ENCODE assay signal across 21 cellular contexts in genomic region chr4:37991623-37992410, GRCh38. TPM values are rescaled to one million over a fixed set of nuclear protein-coding genes. Genes with fewer than 3 reads are reported as not detected.
A peak's percentile ranks its signal among the peaks of the same experiment; 100 is the strongest.
DNase-seq lines count a peak whose midpoint lies in the region; ATAC-seq and TF ChIP-seq lines count a peak whose summit lies in the region.
"Had no signal": no experiment of that assay in that cellular context is flagged by ENCODE, and none has a peak within 500 bp of the region (broad histone marks: within the 10 kb centered on the region; RNA-seq: fewer than 3 reads in every experiment).

No MANE protein-coding gene starts in this region.

- H3K27ac Mint-ChIP-seq in dendritic cell treated with granulocyte-macrophage colony-stimulating factor and Interleukin-4, amounts not matched to agents 40 ng/mL and 50 ng/mL, for 4 days: peak overlapping the region; percentile 93
- peak overlapping the region; percentile 93 for H3K27ac Mint-ChIP-seq in type B pancreatic cell
- H3K27ac Mint-ChIP-seq: activated CD8-positive, alpha-beta memory T cell treated with anti-CD3 and anti-CD28 coated beads, Interleukin-2, amount 10 ng/mL, durations not matched to agents 7 days and 5 days had no signal

- H3K27me3 Mint-ChIP-seq in dendritic cell treated with granulocyte-macrophage colony-stimulating factor and Interleukin-4, amounts not matched to agents 40 ng/mL and 50 ng/mL, for 4 days: no peaks in the 10 kb centered on the region
- no peaks in the 10 kb centered on the region for H3K27me3 Mint-ChIP-seq in type B pancreatic cell
- H3K27me3 Mint-ChIP-seq: activated CD8-positive, alpha-beta memory T cell treated with anti-CD3 and anti-CD28 coated beads, Interleukin-2, amount 10 ng/mL, durations not matched to agents 7 days and 5 days had no signal

- H3K36me3 ChIP-seq in cardiac muscle cell: no peaks in the 10 kb centered on the region
- H3K36me3 ChIP-seq in parathyroid adenoma (ENCODE audit: control insufficient read depth, insufficient read depth, low read length): no peaks in the 10 kb centered on the region
- H3K36me3 ChIP-seq: lower lobe of right lung had no signal

- H3K36me3 Mint-ChIP-seq in dendritic cell treated with granulocyte-macrophage colony-stimulating factor and Interleukin-4, amounts not matched to agents 40 ng/mL and 50 ng/mL, for 4 days (ENCODE audit: low read depth): peaks cover 34% of the 10 kb centered on the region
- H3K36me3 Mint-ChIP-seq in type B pancreatic cell: peaks cover 8% of the 10 kb centered on the region
- H3K36me3 Mint-ChIP-seq: activated CD8-positive, alpha-beta memory T cell treated with anti-CD3 and anti-CD28 coated beads, Interleukin-2, amount 10 ng/mL, durations not matched to agents 7 days and 5 days had no signal

- no peak for ATAC-seq in HG02840 (IDR thresholded peaks at IDR 0.05; ENCODE audit: low FRiP score, unreplicated experiment)
- ATAC-seq: activated CD4-positive, CD25-positive, alpha-beta regulatory T cell treated with anti-CD3 and anti-CD28 coated beads, Interleukin-2, amount 50 U/mL, for 24 hours; activated CD8-positive, alpha-beta memory T cell treated with anti-CD3 and anti-CD28 coated beads, Interleukin-2, amount 10 ng/mL, durations not matched to agents 7 days and 5 days; lower lobe of right lung had no signal

- intact Hi-C loops in cardiac septum (cut with DNase I): no loop called here
- intact Hi-C loops in dendritic cell treated with granulocyte-macrophage colony-stimulating factor and Interleukin-4, amounts not matched to agents 40 ng/mL and 50 ng/mL, for 4 days (cut with micrococcal nuclease): no loop called here

- peaks cover 62% of the 10 kb centered on the region for H3K4me1 Mint-ChIP-seq in dendritic cell treated with granulocyte-macrophage colony-stimulating factor and Interleukin-4, amounts not matched to agents 40 ng/mL and 50 ng/mL, for 4 days (ENCODE audit: low read depth)
- peaks cover 55% of the 10 kb centered on the region for H3K4me1 Mint-ChIP-seq in type B pancreatic cell (ENCODE audit: unreplicated experiment)

- H3K9me3 ChIP-seq in cardiac muscle cell (ENCODE audit: low read depth) (no peaks in the 10 kb centered on the region), parathyroid adenoma (ENCODE audit: control insufficient read depth, low read length) (no peaks in the 10 kb centered on the region)
- H3K9me3 ChIP-seq: lower lobe of right lung had no signal

- H3K27ac ChIP-seq in cardiac muscle cell: peak overlapping the region; percentile 80
- peak overlapping the region; percentile 96 for H3K27ac ChIP-seq in parathyroid adenoma

- H3K4me2 ChIP-seq in parathyroid adenoma (ENCODE audit: low read length): no peak overlapping the region

- TF ChIP-seq CTCF in cardiac muscle cell (IDR thresholded peaks at IDR 0.05; ENCODE audit: low read depth, low read length) (no peak), parathyroid adenoma (IDR thresholded peaks at IDR 0.05) (no peak), type B pancreatic cell (conservative IDR thresholded peaks at IDR 0.05) (no peak)

- H2AFZ ChIP-seq in parathyroid adenoma: no peak overlapping the region

- H3K9ac ChIP-seq in parathyroid adenoma: no peak overlapping the region

- H3K4me3 ChIP-seq in cardiac muscle cell: no peak overlapping the region
- no peak overlapping the region for H3K4me3 ChIP-seq in parathyroid adenoma (ENCODE audit: low read depth, low read length)
- H3K4me3 ChIP-seq: lower lobe of right lung had no signal

- H3K79me2 ChIP-seq in parathyroid adenoma: peaks cover 23% of the 10 kb centered on the region

- H3K4me3 Mint-ChIP-seq in dendritic cell treated with granulocyte-macrophage colony-stimulating factor and Interleukin-4, amounts not matched to agents 40 ng/mL and 50 ng/mL, for 4 days: no peak overlapping the region
- peak overlapping the region; percentile 79 for H3K4me3 Mint-ChIP-seq in type B pancreatic cell
- H3K4me3 Mint-ChIP-seq: activated CD8-positive, alpha-beta memory T cell treated with anti-CD3 and anti-CD28 coated beads, Interleukin-2, amount 10 ng/mL, durations not matched to agents 7 days and 5 days; neural crest cell had no signal

- H3K4me1 ChIP-seq in cardiac muscle cell (ENCODE audit: low read depth): peaks cover 28% of the 10 kb centered on the region
- peaks cover 67% of the 10 kb centered on the region for H3K4me1 ChIP-seq in parathyroid adenoma

- no peaks in the 10 kb centered on the region for H3K27me3 ChIP-seq in cardiac muscle cell
- no peaks in the 10 kb centered on the region for H3K27me3 ChIP-seq in parathyroid adenoma (ENCODE audit: control insufficient read depth, insufficient read depth, low read length)

- no peaks in the 10 kb centered on the region for H3K9me3 Mint-ChIP-seq in dendritic cell treated with granulocyte-macrophage colony-stimulating factor and Interleukin-4, amounts not matched to agents 40 ng/mL and 50 ng/mL, for 4 days
- H3K9me3 Mint-ChIP-seq in type B pancreatic cell: peaks cover 4% of the 10 kb centered on the region
- H3K9me3 Mint-ChIP-seq: neural crest cell had no signal

- DNase-seq in cardiac muscle cell (ENCODE audit: low read depth in 1 of 2, low spot score in 1 of 2) (no peak), cardiac septum (ENCODE audit: low spot score) (no peak), type B pancreatic cell (ENCODE audit: extremely low spot score, unreplicated experiment) (no peak), epidermal melanocyte (ENCODE audit: insufficient read length, low spot score) (no peak), DMS153 treated with DMSO at 0.1 percent for 48 hours (lab: John Stamatoyannopoulos, UW; ENCODE audit: unreplicated experiment) (no peak)
- DNase-seq: 8988T; activated CD8-positive, alpha-beta memory T cell treated with anti-CD3 and anti-CD28 coated beads, Interleukin-2, amount 10 ng/mL, durations not matched to agents 7 days and 5 days; activated effector memory CD4-positive, alpha-beta T cell treated with anti-CD3 and anti-CD28 coated beads, Interleukin-2, amount 50 U/mL, for 16 hours; C1 segment of cervical spinal cord; foreskin fibroblast; GOT3; lower lobe of right lung; NCI-H2029; OCI-M1; stimulated activated CD4-positive, alpha-beta T cell treated with anti-CD3 and anti-CD28 coated beads, Interleukin-15, amount 100 ng/mL, for 24 hours; T-helper 2 cell had no signal

RNA-seq across cellular contexts. Expression of gene PTTG2, which starts 31.6 kb away (rescaled TPM):
- total RNA-seq in cardiac muscle cell (not detected in 2 replicates), cardiac septum (1.1 TPM), type B pancreatic cell (ENCODE audit: low replicate concordance) (not detected in 2 replicates)
- polyA plus RNA-seq in cardiac muscle cell: not detected in 2 replicates
- total RNA-seq: neural crest cell had no signal
